8 cellular contexts compared by ENCODE assay signal in genomic region chr4:1579834-1580686, GRCh38.
A peak's percentile ranks its signal among the peaks of the same experiment; 100 is the strongest.
DNase-seq lines count a peak whose midpoint lies in the region; ATAC-seq and TF ChIP-seq lines count a peak whose summit lies in the region.

No MANE protein-coding gene starts in this region.

- peaks cover 2% of the 10 kb centered on the region for H3K27me3 Mint-ChIP-seq in activated T-helper 1 cell treated with anti-CD3 and anti-CD28 coated beads, Interleukin-12 subunit alpha, Interleukin-12 subunit beta, Interleukin-2, Interleukin-4 antibody, amounts not matched to agents 30 ng/mL and 10 ng/mL and 1 ng/mL, durations not matched to agents 14 hours and 24 hours and 36 hours (ENCODE audit: insufficient read depth)
- peaks cover 21% of the 10 kb centered on the region for H3K27me3 Mint-ChIP-seq in neural progenitor cell (ENCODE audit: insufficient read depth, low read depth)

- H3K4me3 ChIP-seq in PC-9 = peak overlapping the region; percentile 64
- H3K4me3 ChIP-seq in fibroblast of the aortic adventitia (ENCODE audit: low read depth, low read length) = peak overlapping the region; percentile 70
- peak overlapping the region; percentile 48 for H3K4me3 ChIP-seq in neural progenitor cell
- H3K4me3 ChIP-seq in subcutaneous abdominal adipose tissue (ENCODE audit: low read depth in 1 of 5, low read length in 5 of 5) = peak overlapping the region; percentile 53 to 80 (median 70)

- H3K36me3 ChIP-seq in PC-9 (ENCODE audit: low read depth) (no peaks in the 10 kb centered on the region), neural progenitor cell (no peaks in the 10 kb centered on the region), subcutaneous abdominal adipose tissue (ENCODE audit: control insufficient read depth in 5 of 5, insufficient read depth in 5 of 5, low read length in 5 of 5) (no peaks in the 10 kb centered on the region)

- peak; percentile 56 for ATAC-seq in HG02981 (IDR thresholded peaks at IDR 0.05; ENCODE audit: unreplicated experiment)

- H3K4me3 Mint-ChIP-seq in activated T-helper 1 cell treated with anti-CD3 and anti-CD28 coated beads, Interleukin-12 subunit alpha, Interleukin-12 subunit beta, Interleukin-2, Interleukin-4 antibody, amounts not matched to agents 30 ng/mL and 10 ng/mL and 1 ng/mL, durations not matched to agents 14 hours and 24 hours and 36 hours = peak overlapping the region; percentile 49
- H3K4me3 Mint-ChIP-seq in neural progenitor cell = peak overlapping the region; percentile 73

- H2AFZ ChIP-seq in PC-9 (peak overlapping the region; percentile 87), neural progenitor cell (replicated peaks) (no peak overlapping the region)

- POLR2A ChIA-PET in PC-9 (lab: Charles Lee; ENCODE audit: unreplicated experiment) = interaction anchor here (0.6 to 0.7 kb wide), 3 partner anchors 148 to 962 kb away, joined by 3 to 7 read pairs (median 5); no protein-coding TSS in a partner anchor

- BruUV-seq in PC-9 (replicated peaks; lab: Mats Ljungman, UMichigan) = TSS peak; percentile 75

- no peaks in the 10 kb centered on the region for H3K4me1 Mint-ChIP-seq in activated T-helper 1 cell treated with anti-CD3 and anti-CD28 coated beads, Interleukin-12 subunit alpha, Interleukin-12 subunit beta, Interleukin-2, Interleukin-4 antibody, amounts not matched to agents 30 ng/mL and 10 ng/mL and 1 ng/mL, durations not matched to agents 14 hours and 24 hours and 36 hours (ENCODE audit: low read depth)
- H3K4me1 Mint-ChIP-seq in neural progenitor cell = peaks cover 22% of the 10 kb centered on the region

- H3K27ac Mint-ChIP-seq in activated T-helper 1 cell treated with anti-CD3 and anti-CD28 coated beads, Interleukin-12 subunit alpha, Interleukin-12 subunit beta, Interleukin-2, Interleukin-4 antibody, amounts not matched to agents 30 ng/mL and 10 ng/mL and 1 ng/mL, durations not matched to agents 14 hours and 24 hours and 36 hours = no peak overlapping the region
- H3K27ac Mint-ChIP-seq in neural progenitor cell = no peak overlapping the region

- H3K4me2 ChIP-seq in PC-9 (peak overlapping the region; percentile 90), neural progenitor cell (peak overlapping the region; percentile 80)

- H3K9me2 ChIP-seq in PC-9 (ENCODE audit: insufficient read depth) = no peaks in the 10 kb centered on the region

- H3K9me3 Mint-ChIP-seq in activated T-helper 1 cell treated with anti-CD3 and anti-CD28 coated beads, Interleukin-12 subunit alpha, Interleukin-12 subunit beta, Interleukin-2, Interleukin-4 antibody, amounts not matched to agents 30 ng/mL and 10 ng/mL and 1 ng/mL, durations not matched to agents 14 hours and 24 hours and 36 hours = peaks cover 4% of the 10 kb centered on the region
- peaks cover 6% of the 10 kb centered on the region for H3K9me3 Mint-ChIP-seq in neural progenitor cell

- H3K79me2 ChIP-seq in PC-9 (ENCODE audit: low read depth) (no peaks in the 10 kb centered on the region), neural progenitor cell (ENCODE audit: low read depth) (no peaks in the 10 kb centered on the region)

- peaks cover 19% of the 10 kb centered on the region for H3F3A ChIP-seq in PC-9 (ENCODE audit: insufficient read depth, low read depth)
- H3F3A ChIP-seq in neural progenitor cell (ENCODE audit: low read depth) = peaks cover 34% of the 10 kb centered on the region

- peaks cover 6% of the 10 kb centered on the region; the same call in 1 of the 2 replicates for H3K27me3 ChIP-seq in PC-9 (ENCODE audit: insufficient read depth, low read depth)
- H3K27me3 ChIP-seq in neural progenitor cell = peaks cover 28% of the 10 kb centered on the region
- H3K27me3 ChIP-seq in subcutaneous abdominal adipose tissue (ENCODE audit: control insufficient read depth in 5 of 5, insufficient read depth in 4 of 5, low read length in 5 of 5) = no peaks in the 10 kb centered on the region

- H3K27ac ChIP-seq in PC-9 (no peak overlapping the region), neural progenitor cell (no peak overlapping the region), subcutaneous abdominal adipose tissue (ENCODE audit: low read depth, low read length) (peak overlapping the region; percentile 70)

- H3K36me3 Mint-ChIP-seq in activated T-helper 1 cell treated with anti-CD3 and anti-CD28 coated beads, Interleukin-12 subunit alpha, Interleukin-12 subunit beta, Interleukin-2, Interleukin-4 antibody, amounts not matched to agents 30 ng/mL and 10 ng/mL and 1 ng/mL, durations not matched to agents 14 hours and 24 hours and 36 hours (ENCODE audit: low read depth) = no peaks in the 10 kb centered on the region
- H3K36me3 Mint-ChIP-seq in neural progenitor cell = peaks cover 2% of the 10 kb centered on the region

- H3K9me3 ChIP-seq in PC-9 (ENCODE audit: insufficient read depth, low read depth) (no peaks in the 10 kb centered on the region), neural progenitor cell (ENCODE audit: low read depth) (no peaks in the 10 kb centered on the region), subcutaneous abdominal adipose tissue (ENCODE audit: control insufficient read depth in 5 of 5, low read length in 5 of 5) (no peaks in the 10 kb centered on the region)

- intact Hi-C loops in PC-9 (cut with micrococcal nuclease; ENCODE audit: unreplicated experiment) = no loop called here
- intact Hi-C loops in activated T-helper 1 cell treated with anti-CD3 and anti-CD28 coated beads, Interleukin-12 subunit alpha, Interleukin-12 subunit beta, Interleukin-2, Interleukin-4 antibody, amounts not matched to agents 30 ng/mL and 10 ng/mL and 1 ng/mL, durations not matched to agents 14 hours and 24 hours and 36 hours (cut with micrococcal nuclease) = loop anchor here (1.0 to 5.0 kb wide), 8 partner anchors 13 to 1712 kb away; partner anchors contain the start of genes FAM53A, FGFR3, HTT and HTT-AS

- peak; percentile 22 for DNase-seq in GM04503 (ENCODE audit: low read depth)
- DNase-seq in PC-9 = peak; percentile 59 to 93
- peak; percentile 73 for DNase-seq in activated T-helper 1 cell treated with anti-CD3 and anti-CD28 coated beads, Interleukin-12 subunit alpha, Interleukin-12 subunit beta, Interleukin-2, Interleukin-4 antibody, amounts not matched to agents 30 ng/mL and 10 ng/mL and 1 ng/mL, durations not matched to agents 14 hours and 24 hours and 36 hours (ENCODE audit: low spot score)
- peak; percentile 89 for DNase-seq in fibroblast of the aortic adventitia (ENCODE audit: low read depth)
- peak; percentile 90 for DNase-seq in neural progenitor cell (ENCODE audit: low spot score)
- DNase-seq in cortex of kidney (lab: John Stamatoyannopoulos, UW) = no peak

- H3K4me1 ChIP-seq in PC-9 (replicated peaks; ENCODE audit: insufficient read depth) = peaks cover 13% of the 10 kb centered on the region; the same call in 1 of the 2 replicates
- H3K4me1 ChIP-seq in neural progenitor cell = peaks cover 17% of the 10 kb centered on the region
- H3K4me1 ChIP-seq in subcutaneous abdominal adipose tissue (ENCODE audit: control insufficient read depth in 5 of 5, insufficient read depth in 5 of 5, low read length in 5 of 5) = peaks cover 2 to 34% (median 20%) of the 10 kb centered on the region in 5 donors

- no peak overlapping the region for H3K9ac ChIP-seq in neural progenitor cell
- H3K9ac ChIP-seq in subcutaneous abdominal adipose tissue (ENCODE audit: low read length in 5 of 5) = peak overlapping the region in 4 of 5 donors; percentile 36 to 68 (median 60)

- CTCF ChIA-PET in PC-9 (lab: Charles Lee) = no interaction called here

- TF ChIP-seq CTCF in PC-9 (conservative IDR thresholded peaks at IDR 0.05) (no peak), fibroblast of the aortic adventitia (IDR thresholded peaks at IDR 0.05; ENCODE audit: insufficient read depth, low read length) (no peak), neural progenitor cell (IDR thresholded peaks at IDR 0.05) (no peak)

- H4K20me1 ChIP-seq in PC-9 (ENCODE audit: insufficient read depth) = no peaks in the 10 kb centered on the region
- peaks cover 10% of the 10 kb centered on the region for H4K20me1 ChIP-seq in neural progenitor cell (ENCODE audit: low read depth)
